Comparison of ENCODE assay signal across 1 cellular context in the genomic region with DNA sequence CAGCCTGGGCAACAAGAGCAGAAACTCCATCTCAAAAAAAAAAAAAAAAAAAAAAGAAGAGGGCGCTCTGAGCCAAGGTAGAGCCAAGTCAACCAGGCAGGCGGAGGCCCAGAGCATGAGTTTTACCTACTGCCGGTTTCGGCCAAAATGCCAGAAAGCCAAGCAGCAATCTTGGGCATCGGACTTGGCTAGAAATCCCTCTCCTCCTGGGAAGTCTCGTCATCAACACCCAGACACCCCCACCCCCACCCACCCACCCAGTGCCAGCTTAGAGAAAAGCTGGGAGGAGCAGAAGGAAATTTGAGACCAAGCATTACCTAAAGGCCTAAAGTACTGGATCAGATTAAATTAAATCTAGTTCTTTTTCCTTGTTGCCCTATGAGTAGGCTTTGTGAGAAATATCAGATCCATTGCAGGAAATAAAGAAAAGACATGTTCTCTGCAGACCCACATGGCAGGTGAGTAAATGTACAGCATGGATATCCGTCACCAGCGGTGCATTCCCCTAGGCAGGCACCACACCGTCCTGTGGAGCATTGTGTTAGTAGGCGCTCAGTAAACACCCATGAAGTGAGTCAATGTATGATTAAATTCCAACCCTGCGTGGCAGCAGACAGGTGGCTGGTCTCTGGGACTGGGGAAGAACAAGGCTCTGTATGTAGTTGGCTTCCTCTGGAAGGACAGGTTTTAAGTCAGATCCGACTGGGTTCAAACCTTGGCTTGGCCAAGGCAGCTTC.
A peak's percentile ranks its signal among the peaks of the same experiment; 100 is the strongest.
TF ChIP-seq lines count a peak whose summit lies in the region.

No MANE protein-coding gene starts in this region.

TF ChIP-seq in HepG2, 621 proteins besides CTCF, POLR2A, EP300 and RAD21 (continued from another document and continues in another):
- TF ChIP-seq, protein P1, sequence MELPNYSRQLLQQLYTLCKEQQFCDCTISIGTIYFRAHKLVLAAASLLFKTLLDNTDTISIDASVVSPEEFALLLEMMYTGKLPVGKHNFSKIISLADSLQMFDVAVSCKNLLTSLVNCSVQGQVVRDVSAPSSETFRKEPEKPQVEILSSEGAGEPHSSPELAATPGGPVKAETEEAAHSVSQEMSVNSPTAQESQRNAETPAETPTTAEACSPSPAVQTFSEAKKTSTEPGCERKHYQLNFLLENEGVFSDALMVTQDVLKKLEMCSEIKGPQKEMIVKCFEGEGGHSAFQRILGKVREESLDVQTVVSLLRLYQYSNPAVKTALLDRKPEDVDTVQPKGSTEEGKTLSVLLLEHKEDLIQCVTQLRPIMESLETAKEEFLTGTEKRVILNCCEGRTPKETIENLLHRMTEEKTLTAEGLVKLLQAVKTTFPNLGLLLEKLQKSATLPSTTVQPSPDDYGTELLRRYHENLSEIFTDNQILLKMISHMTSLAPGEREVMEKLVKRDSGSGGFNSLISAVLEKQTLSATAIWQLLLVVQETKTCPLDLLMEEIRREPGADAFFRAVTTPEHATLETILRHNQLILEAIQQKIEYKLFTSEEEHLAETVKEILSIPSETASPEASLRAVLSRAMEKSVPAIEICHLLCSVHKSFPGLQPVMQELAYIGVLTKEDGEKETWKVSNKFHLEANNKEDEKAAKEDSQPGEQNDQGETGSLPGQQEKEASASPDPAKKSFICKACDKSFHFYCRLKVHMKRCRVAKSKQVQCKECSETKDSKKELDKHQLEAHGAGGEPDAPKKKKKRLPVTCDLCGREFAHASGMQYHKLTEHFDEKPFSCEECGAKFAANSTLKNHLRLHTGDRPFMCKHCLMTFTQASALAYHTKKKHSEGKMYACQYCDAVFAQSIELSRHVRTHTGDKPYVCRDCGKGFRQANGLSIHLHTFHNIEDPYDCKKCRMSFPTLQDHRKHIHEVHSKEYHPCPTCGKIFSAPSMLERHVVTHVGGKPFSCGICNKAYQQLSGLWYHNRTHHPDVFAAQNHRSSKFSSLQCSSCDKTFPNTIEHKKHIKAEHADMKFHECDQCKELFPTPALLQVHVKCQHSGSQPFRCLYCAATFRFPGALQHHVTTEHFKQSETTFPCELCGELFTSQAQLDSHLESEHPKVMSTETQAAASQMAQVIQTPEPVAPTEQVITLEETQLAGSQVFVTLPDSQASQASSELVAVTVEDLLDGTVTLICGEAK (IDR thresholded peaks at IDR 0.05), result no peak
- TF ChIP-seq, protein P1 (CRISPR knock-in tag; IDR thresholded peaks at IDR 0.05), result no peak
- TF ChIP-seq AHR (CRISPR knock-in tag; IDR thresholded peaks at IDR 0.05), result no peak
- TF ChIP-seq, protein P2, sequence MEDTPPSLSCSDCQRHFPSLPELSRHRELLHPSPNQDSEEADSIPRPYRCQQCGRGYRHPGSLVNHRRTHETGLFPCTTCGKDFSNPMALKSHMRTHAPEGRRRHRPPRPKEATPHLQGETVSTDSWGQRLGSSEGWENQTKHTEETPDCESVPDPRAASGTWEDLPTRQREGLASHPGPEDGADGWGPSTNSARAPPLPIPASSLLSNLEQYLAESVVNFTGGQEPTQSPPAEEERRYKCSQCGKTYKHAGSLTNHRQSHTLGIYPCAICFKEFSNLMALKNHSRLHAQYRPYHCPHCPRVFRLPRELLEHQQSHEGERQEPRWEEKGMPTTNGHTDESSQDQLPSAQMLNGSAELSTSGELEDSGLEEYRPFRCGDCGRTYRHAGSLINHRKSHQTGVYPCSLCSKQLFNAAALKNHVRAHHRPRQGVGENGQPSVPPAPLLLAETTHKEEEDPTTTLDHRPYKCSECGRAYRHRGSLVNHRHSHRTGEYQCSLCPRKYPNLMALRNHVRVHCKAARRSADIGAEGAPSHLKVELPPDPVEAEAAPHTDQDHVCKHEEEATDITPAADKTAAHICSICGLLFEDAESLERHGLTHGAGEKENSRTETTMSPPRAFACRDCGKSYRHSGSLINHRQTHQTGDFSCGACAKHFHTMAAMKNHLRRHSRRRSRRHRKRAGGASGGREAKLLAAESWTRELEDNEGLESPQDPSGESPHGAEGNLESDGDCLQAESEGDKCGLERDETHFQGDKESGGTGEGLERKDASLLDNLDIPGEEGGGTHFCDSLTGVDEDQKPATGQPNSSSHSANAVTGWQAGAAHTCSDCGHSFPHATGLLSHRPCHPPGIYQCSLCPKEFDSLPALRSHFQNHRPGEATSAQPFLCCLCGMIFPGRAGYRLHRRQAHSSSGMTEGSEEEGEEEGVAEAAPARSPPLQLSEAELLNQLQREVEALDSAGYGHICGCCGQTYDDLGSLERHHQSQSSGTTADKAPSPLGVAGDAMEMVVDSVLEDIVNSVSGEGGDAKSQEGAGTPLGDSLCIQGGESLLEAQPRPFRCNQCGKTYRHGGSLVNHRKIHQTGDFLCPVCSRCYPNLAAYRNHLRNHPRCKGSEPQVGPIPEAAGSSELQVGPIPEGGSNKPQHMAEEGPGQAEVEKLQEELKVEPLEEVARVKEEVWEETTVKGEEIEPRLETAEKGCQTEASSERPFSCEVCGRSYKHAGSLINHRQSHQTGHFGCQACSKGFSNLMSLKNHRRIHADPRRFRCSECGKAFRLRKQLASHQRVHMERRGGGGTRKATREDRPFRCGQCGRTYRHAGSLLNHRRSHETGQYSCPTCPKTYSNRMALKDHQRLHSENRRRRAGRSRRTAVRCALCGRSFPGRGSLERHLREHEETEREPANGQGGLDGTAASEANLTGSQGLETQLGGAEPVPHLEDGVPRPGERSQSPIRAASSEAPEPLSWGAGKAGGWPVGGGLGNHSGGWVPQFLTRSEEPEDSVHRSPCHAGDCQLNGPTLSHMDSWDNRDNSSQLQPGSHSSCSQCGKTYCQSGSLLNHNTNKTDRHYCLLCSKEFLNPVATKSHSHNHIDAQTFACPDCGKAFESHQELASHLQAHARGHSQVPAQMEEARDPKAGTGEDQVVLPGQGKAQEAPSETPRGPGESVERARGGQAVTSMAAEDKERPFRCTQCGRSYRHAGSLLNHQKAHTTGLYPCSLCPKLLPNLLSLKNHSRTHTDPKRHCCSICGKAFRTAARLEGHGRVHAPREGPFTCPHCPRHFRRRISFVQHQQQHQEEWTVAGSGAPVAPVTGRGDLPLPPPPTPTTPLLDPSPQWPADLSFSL (CRISPR knock-in tag; IDR thresholded peaks at IDR 0.05), result no peak
- TF ChIP-seq, protein P3, sequence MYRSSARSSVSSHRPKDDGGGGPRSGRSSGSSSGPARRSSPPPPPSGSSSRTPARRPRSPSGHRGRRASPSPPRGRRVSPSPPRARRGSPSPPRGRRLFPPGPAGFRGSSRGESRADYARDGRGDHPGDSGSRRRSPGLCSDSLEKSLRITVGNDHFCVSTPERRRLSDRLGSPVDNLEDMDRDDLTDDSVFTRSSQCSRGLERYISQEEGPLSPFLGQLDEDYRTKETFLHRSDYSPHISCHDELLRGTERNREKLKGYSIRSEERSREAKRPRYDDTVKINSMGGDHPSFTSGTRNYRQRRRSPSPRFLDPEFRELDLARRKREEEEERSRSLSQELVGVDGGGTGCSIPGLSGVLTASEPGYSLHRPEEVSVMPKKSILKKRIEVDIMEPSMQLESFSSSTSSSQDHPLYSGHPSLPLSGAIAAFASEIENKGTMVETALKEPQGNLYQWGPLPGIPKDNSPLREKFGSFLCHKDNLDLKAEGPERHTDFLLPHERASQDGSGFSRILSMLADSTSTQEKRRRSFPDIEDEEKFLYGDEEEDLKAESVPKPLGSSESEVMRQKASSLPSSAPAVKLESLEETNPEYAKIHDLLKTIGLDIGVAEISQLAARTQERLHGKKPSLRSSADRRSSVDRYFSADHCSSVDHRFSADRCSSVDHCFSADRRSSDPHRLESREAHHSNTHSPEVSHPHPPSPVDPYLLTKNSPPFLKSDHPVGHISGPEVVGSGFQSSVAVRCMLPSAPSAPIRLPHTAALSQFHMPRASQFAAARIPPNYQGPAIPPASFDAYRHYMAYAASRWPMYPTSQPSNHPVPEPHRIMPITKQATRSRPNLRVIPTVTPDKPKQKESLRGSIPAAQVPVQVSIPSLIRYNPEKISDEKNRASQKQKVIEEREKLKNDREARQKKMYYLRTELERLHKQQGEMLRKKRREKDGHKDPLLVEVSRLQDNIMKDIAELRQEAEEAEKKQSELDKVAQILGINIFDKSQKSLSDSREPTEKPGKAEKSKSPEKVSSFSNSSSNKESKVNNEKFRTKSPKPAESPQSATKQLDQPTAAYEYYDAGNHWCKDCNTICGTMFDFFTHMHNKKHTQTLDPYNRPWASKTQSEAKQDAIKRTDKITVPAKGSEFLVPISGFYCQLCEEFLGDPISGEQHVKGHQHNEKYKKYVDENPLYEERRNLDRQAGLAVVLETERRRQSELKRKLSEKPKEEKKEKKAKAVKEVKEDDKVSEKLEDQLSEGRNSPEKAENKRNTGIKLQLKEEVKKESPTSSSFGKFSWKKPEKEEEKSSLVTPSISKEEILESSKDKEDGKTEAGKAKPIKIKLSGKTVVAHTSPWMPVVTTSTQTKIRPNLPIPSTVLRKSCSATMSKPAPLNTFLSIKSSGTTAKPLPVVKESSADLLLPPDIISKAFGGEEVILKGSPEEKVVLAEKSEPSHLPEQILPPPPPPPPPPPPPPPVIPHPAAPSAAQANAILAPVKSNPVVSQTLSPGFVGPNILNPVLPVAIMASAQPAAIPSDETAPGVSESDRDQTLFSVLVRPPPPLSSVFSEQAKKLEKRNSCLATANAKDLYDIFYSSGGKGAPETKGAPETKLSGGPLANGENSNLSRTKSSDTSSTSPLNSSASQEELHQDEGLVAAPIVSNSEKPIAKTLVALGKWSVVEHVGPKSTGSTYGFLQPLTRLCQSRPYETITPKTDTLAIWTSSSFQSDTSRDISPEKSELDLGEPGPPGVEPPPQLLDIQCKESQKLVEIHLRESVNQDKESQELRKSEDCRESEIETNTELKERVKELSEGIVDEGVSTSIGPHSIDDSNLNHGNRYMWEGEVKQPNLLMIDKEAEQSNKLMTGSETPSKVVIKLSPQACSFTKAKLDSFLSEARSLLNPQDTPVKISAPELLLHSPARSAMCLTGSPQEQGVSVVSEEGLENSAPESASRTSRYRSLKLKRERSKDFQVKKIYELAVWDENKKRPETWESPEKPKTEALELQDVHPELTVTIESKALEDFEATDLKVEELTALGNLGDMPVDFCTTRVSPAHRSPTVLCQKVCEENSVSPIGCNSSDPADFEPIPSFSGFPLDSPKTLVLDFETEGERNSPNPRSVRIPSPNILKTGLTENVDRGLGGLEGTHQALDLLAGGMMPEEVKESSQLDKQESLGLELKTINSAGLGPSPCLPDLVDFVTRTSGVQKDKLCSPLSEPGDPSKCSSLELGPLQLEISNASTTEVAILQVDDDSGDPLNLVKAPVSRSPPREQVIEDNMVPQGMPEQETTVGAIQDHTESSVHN (CRISPR knock-in tag; IDR thresholded peaks at IDR 0.05), result no peak
- TF ChIP-seq SNRNP70 (IDR thresholded peaks at IDR 0.05; ENCODE audit: low read depth, low read length), result no peak
- TF ChIP-seq ZNF331 (CRISPR knock-in tag; IDR thresholded peaks at IDR 0.05), result peak; percentile 38; the same call in 1 of the 2 replicates
- TF ChIP-seq ZBTB21 (CRISPR knock-in tag; IDR thresholded peaks at IDR 0.05), result 0 out of 2 replicates have a peak, but pooled peaks have one; percentile 24
- TF ChIP-seq, protein P4, sequence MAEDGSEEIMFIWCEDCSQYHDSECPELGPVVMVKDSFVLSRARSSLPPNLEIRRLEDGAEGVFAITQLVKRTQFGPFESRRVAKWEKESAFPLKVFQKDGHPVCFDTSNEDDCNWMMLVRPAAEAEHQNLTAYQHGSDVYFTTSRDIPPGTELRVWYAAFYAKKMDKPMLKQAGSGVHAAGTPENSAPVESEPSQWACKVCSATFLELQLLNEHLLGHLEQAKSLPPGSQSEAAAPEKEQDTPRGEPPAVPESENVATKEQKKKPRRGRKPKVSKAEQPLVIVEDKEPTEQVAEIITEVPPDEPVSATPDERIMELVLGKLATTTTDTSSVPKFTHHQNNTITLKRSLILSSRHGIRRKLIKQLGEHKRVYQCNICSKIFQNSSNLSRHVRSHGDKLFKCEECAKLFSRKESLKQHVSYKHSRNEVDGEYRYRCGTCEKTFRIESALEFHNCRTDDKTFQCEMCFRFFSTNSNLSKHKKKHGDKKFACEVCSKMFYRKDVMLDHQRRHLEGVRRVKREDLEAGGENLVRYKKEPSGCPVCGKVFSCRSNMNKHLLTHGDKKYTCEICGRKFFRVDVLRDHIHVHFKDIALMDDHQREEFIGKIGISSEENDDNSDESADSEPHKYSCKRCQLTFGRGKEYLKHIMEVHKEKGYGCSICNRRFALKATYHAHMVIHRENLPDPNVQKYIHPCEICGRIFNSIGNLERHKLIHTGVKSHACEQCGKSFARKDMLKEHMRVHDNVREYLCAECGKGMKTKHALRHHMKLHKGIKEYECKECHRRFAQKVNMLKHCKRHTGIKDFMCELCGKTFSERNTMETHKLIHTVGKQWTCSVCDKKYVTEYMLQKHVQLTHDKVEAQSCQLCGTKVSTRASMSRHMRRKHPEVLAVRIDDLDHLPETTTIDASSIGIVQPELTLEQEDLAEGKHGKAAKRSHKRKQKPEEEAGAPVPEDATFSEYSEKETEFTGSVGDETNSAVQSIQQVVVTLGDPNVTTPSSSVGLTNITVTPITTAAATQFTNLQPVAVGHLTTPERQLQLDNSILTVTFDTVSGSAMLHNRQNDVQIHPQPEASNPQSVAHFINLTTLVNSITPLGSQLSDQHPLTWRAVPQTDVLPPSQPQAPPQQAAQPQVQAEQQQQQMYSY (CRISPR knock-in tag; IDR thresholded peaks at IDR 0.05), result no peak
- no peak for TF ChIP-seq JARID2 (CRISPR knock-in tag; IDR thresholded peaks at IDR 0.05; ENCODE audit: insufficient replicate concordance)
- no peak for TF ChIP-seq ZNF44 (CRISPR knock-in tag; IDR thresholded peaks at IDR 0.05)
- 0 out of 2 replicates have a peak, but pooled peaks have one; percentile 23 for TF ChIP-seq ZNF7 (CRISPR knock-in tag; IDR thresholded peaks at IDR 0.05)
- no peak for TF ChIP-seq REXO4 (CRISPR knock-in tag; IDR thresholded peaks at IDR 0.05; ENCODE audit: borderline replicate concordance)
- TF ChIP-seq, protein P5, sequence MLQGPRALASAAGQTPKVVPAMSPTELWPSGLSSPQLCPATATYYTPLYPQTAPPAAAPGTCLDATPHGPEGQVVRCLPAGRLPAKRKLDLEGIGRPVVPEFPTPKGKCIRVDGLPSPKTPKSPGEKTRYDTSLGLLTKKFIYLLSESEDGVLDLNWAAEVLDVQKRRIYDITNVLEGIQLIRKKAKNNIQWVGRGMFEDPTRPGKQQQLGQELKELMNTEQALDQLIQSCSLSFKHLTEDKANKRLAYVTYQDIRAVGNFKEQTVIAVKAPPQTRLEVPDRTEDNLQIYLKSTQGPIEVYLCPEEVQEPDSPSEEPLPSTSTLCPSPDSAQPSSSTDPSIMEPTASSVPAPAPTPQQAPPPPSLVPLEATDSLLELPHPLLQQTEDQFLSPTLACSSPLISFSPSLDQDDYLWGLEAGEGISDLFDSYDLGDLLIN (CRISPR knock-in tag; IDR thresholded peaks at IDR 0.05; ENCODE audit: borderline replicate concordance), result no peak
